In genomic region chr16:66695935-66696668, GRCh38 we compare ENCODE assay signal across 8 cellular contexts. TPM values are rescaled to one million over a fixed set of nuclear protein-coding genes. Genes with fewer than 3 reads are reported as not detected.
DNase-seq lines count a peak whose midpoint lies in the region; ATAC-seq, FAIRE-seq and TF ChIP-seq lines count a peak whose summit lies in the region.

No MANE protein-coding gene starts in this region.

- no peaks in the 10 kb centered on the region for H3K9me3 ChIP-seq in K562 (replicated peaks; ENCODE audit: control insufficient read depth, insufficient read depth, low read depth, low read length)
- H3K9me3 ChIP-seq in keratinocyte (ENCODE audit: control insufficient read depth, low read depth, low read length), result no peaks in the 10 kb centered on the region

- no peaks in the 10 kb centered on the region for H3K36me3 Mint-ChIP-seq in stimulated activated effector memory CD8-positive, alpha-beta T cell treated with anti-CD3 and anti-CD28 coated beads, Interleukin-12 subunit alpha, Interleukin-12 subunit beta, amount 100 ng/mL, for 72 hours

- in situ Hi-C loops in K562 (cut with MboI), result no loop called here

- H3K36me3 ChIP-seq in K562 (ENCODE audit: control insufficient read depth, insufficient read depth, low read length) (peaks cover 5% of the 10 kb centered on the region; the same call in 1 of the 3 replicates), keratinocyte (ENCODE audit: control insufficient read depth in 2 of 2, extremely low read depth in 1 of 2, insufficient read depth in 2 of 2, low read length in 2 of 2) (no peaks in the 10 kb centered on the region)

- no peak overlapping the region for H3K27ac Mint-ChIP-seq in stimulated activated effector memory CD8-positive, alpha-beta T cell treated with anti-CD3 and anti-CD28 coated beads, Interleukin-12 subunit alpha, Interleukin-12 subunit beta, amount 100 ng/mL, for 72 hours

- intact Hi-C loops in K562 (cut with micrococcal nuclease), result loop anchor here (5.0 kb wide), 1 partner anchor 79 kb away; no protein-coding TSS in a partner anchor

- H3K4me1 ChIP-seq in K562 (replicated peaks in 1 of 2; ENCODE audit: control insufficient read depth in 2 of 2, insufficient read depth in 2 of 2, low read length in 2 of 2), result peaks cover 19 to 25% of the 10 kb centered on the region in 2 experiments
- peaks cover 27% of the 10 kb centered on the region for H3K4me1 ChIP-seq in keratinocyte (ENCODE audit: control insufficient read depth, extremely low read depth, insufficient read depth, low read length)

- H3K9ac ChIP-seq in K562 (ENCODE audit: insufficient read depth in 1 of 2, low read depth in 2 of 2, low read length in 2 of 2) (peak overlapping the region; percentile 76 to 100), keratinocyte (ENCODE audit: control insufficient read depth, extremely low read depth, insufficient read depth, low read length) (peak overlapping the region; percentile 75)

- no peak for TF ChIP-seq EP300 in K562 (IDR thresholded peaks at IDR 0.05; ENCODE audit: low read length)

- DNase-seq in NCI-H2196 (lab: John Stamatoyannopoulos, UW; ENCODE audit: unreplicated experiment) (peak; percentile 2), NCI-H2196 treated with DMSO at 0.1 percent for 48 hours (lab: John Stamatoyannopoulos, UW; ENCODE audit: unreplicated experiment) (no peak), NCI-H510A (lab: John Stamatoyannopoulos, UW) (peak; percentile 37), K562 (ENCODE audit: extremely low read depth in 1 of 4, low spot score in 3 of 4) (peak; percentile 53 to 75 (median 65)), keratinocyte (ENCODE audit: low read depth, low spot score) (no peak), H54 (ENCODE audit: insufficient read length, low spot score) (no peak)
- DNase-seq in stimulated activated effector memory CD8-positive, alpha-beta T cell treated with anti-CD3 and anti-CD28 coated beads, Interleukin-12 subunit alpha, Interleukin-12 subunit beta, amount 100 ng/mL, for 72 hours (ENCODE audit: low spot score in 2 of 2), result peak; percentile 20 to 67

- H3K4me3 ChIP-seq in K562 (peak overlapping the region; percentile 83), keratinocyte (ENCODE audit: control insufficient read depth in 2 of 3, extremely low read depth in 1 of 3, insufficient read depth in 2 of 3, low read depth in 1 of 3, low read length in 3 of 3) (peak overlapping the region; percentile 50 to 84 (median 82))

- CTCF ChIA-PET in K562 (lab: Yijun Ruan, JAX; ENCODE audit: low intra/inter-chr PET ratio), result no interaction called here

- H2AFZ ChIP-seq in K562 (ENCODE audit: low read depth, low read length) (peak overlapping the region; percentile 89), keratinocyte (ENCODE audit: control insufficient read depth, low read length) (peak overlapping the region; percentile 68)

- no peak for FAIRE-seq in K562 (lab: Jason Lieb, UNC)
- FAIRE-seq in keratinocyte (lab: Jason Lieb, UNC), result no peak
- FAIRE-seq in H54 (lab: Jason Lieb, UNC), result no peak

- peak overlapping the region; percentile 76 for H3K27ac ChIP-seq in K562 (ENCODE audit: extremely low read depth, low read depth, low read length)
- H3K27ac ChIP-seq in keratinocyte (ENCODE audit: control insufficient read depth, insufficient read depth, low read length), result peak overlapping the region; percentile 68

- dilution Hi-C loops in keratinocyte (cut with MboI; ENCODE audit: extremely low pct_ligation_motif_present, low sequenced_read_pairs), result no loop called here

- H3K9me3 Mint-ChIP-seq in stimulated activated effector memory CD8-positive, alpha-beta T cell treated with anti-CD3 and anti-CD28 coated beads, Interleukin-12 subunit alpha, Interleukin-12 subunit beta, amount 100 ng/mL, for 72 hours, result no peaks in the 10 kb centered on the region

- no peak for TF ChIP-seq POLR2A in K562 (conservative IDR thresholded peaks at IDR 0.05)
- TF ChIP-seq POLR2A in H54 (IDR thresholded peaks at IDR 0.05; ENCODE audit: low read depth, low read length), result no peak

- H3K4me3 Mint-ChIP-seq in stimulated activated effector memory CD8-positive, alpha-beta T cell treated with anti-CD3 and anti-CD28 coated beads, Interleukin-12 subunit alpha, Interleukin-12 subunit beta, amount 100 ng/mL, for 72 hours, result peak overlapping the region; percentile 63

- peaks cover 29% of the 10 kb centered on the region for H3K79me2 ChIP-seq in K562 (ENCODE audit: control insufficient read depth, insufficient read depth, low read length)
- peaks cover 29% of the 10 kb centered on the region for H3K79me2 ChIP-seq in keratinocyte (ENCODE audit: control insufficient read depth, insufficient read depth, low read length)

- peak overlapping the region; percentile 87 for H3K4me2 ChIP-seq in K562 (ENCODE audit: insufficient read depth, low read length)
- H3K4me2 ChIP-seq in keratinocyte (ENCODE audit: control insufficient read depth, extremely low read depth, insufficient read depth, low read depth, low read length), result peak overlapping the region; percentile 97

- TF ChIP-seq CTCF in K562 (IDR thresholded peaks at IDR 0.05 in 2 of 3, conservative IDR thresholded peaks at IDR 0.05 in 1 of 3; ENCODE audit: insufficient read depth in 2 of 3, low read depth in 1 of 3, low read length in 3 of 3), result peak in 1 of 3 experiments; percentile 26; a peak in 1 of 6 replicates
- TF ChIP-seq CTCF in keratinocyte (optimal IDR thresholded peaks at IDR 0.05 in 1 of 3, IDR thresholded peaks at IDR 0.05 in 1 of 3, conservative IDR thresholded peaks at IDR 0.05 in 1 of 3; ENCODE audit: extremely low read depth in 1 of 3, insufficient read depth in 2 of 3, low read length in 3 of 3), result peak in 1 of 3 experiments; percentile 8

- POLR2A ChIA-PET in K562 (lab: Yijun Ruan, JAX), result interaction anchor here (0.6 to 1.6 kb wide), 10 partner anchors 10 to 133 kb away, joined by 3 to 5 read pairs (median 3); no protein-coding TSS in a partner anchor

- peak; percentile 46 for ATAC-seq in HG02798 (IDR thresholded peaks at IDR 0.05; ENCODE audit: poor library complexity, unreplicated experiment)
- ATAC-seq in K562, result peak; percentile 62
- peak; percentile 72 for ATAC-seq in stimulated activated effector memory CD8-positive, alpha-beta T cell treated with anti-CD3 and anti-CD28 coated beads, Interleukin-12 subunit alpha, Interleukin-12 subunit beta, amount 100 ng/mL, for 72 hours

- 5% methylated on average over 59 of the region's 91 CpGs for WGBS in K562 (ENCODE audit: insufficient coverage, low coverage, missing lambda C conversion rate)

- no peaks in the 10 kb centered on the region for H3K9me1 ChIP-seq in K562 (ENCODE audit: control insufficient read depth, insufficient read depth, low read length)
- H3K9me1 ChIP-seq in keratinocyte (ENCODE audit: control insufficient read depth, extremely low read depth, insufficient read depth, low read length), result peaks cover 2% of the 10 kb centered on the region

- H3K27me3 ChIP-seq in K562 (ENCODE audit: control insufficient read depth in 2 of 2, insufficient read depth in 2 of 2, low read length in 2 of 2), result no peaks in the 10 kb centered on the region
- H3K27me3 ChIP-seq in keratinocyte (ENCODE audit: control insufficient read depth, extremely low read depth, insufficient read depth, low read length), result no peaks in the 10 kb centered on the region

- no peak for TF ChIP-seq RAD21 in K562 (CRISPR knock-in tag; conservative IDR thresholded peaks at IDR 0.05 in 1 of 2, IDR thresholded peaks at IDR 0.05 in 1 of 2)

- BruUV-seq in K562 (replicated peaks; lab: Mats Ljungman, UMichigan), result no TSS peak

- no peaks in the 10 kb centered on the region for H3K4me1 Mint-ChIP-seq in stimulated activated effector memory CD8-positive, alpha-beta T cell treated with anti-CD3 and anti-CD28 coated beads, Interleukin-12 subunit alpha, Interleukin-12 subunit beta, amount 100 ng/mL, for 72 hours

- H4K20me1 ChIP-seq in K562 (replicated peaks; ENCODE audit: control insufficient read depth, insufficient read depth, low read length), result peaks cover 6% of the 10 kb centered on the region; the same call in 1 of the 2 replicates
- H4K20me1 ChIP-seq in keratinocyte (ENCODE audit: control insufficient read depth, extremely low read depth, insufficient read depth, low read length), result no peaks in the 10 kb centered on the region

RNA-seq across cellular contexts. Expression of gene CMTM4, which starts 0.4 kb away (rescaled TPM):
- total RNA-seq in K562 (2011; cell fraction: chromatin; rRNA removed; ENCODE audit: low replicate concordance), result 32.4 and 38.7 TPM in 2 replicates
- 32.0 and 33.0 TPM in 2 replicates for total RNA-seq in K562 (2011; cell fraction: nucleolus; rRNA removed)
- 38.0 and 47.5 TPM in 2 replicates for total RNA-seq in K562 (2011; cell fraction: nucleoplasm; rRNA removed)
- 11.6 and 13.3 TPM in 2 replicates for total RNA-seq in K562 (2014; rRNA removed)
- total RNA-seq in K562 (2014; rRNA removed; fragmentation: Illumina TruSeq; extraction: Trizol), result 14.9 and 15.2 TPM in 2 replicates
- total RNA-seq in K562 (2015; rRNA removed; fragmentation: Illumina TruSeq; extraction: Trizol), result 11.1 and 12.3 TPM in 2 replicates
- total RNA-seq in K562 (2021), result 19.5 and 19.9 TPM in 2 replicates
- polyA plus RNA-seq in K562 (2011; rRNA removed), result 21.3 and 24.0 TPM in 2 replicates
- 19.3 and 28.8 TPM in 2 replicates for polyA plus RNA-seq in K562 (2011; cell fraction: cytosol; rRNA removed)
- polyA plus RNA-seq in K562 (2011; cell fraction: nucleus; rRNA removed), result 57.4 and 63.9 TPM in 2 replicates
- polyA plus RNA-seq in K562 (2012), result 9.5 and 12.6 TPM in 2 replicates
- 12.5 and 12.9 TPM in 2 replicates for polyA plus RNA-seq in K562 (2014; fragmentation: Illumina TruSeq; extraction: Trizol)
- polyA plus RNA-seq in K562 (2014; fragmentation: Nextera tagmentation; extraction: Ambion mirVana), result 1 to 10 TPM; 2.0 to 2.3 TPM
- 13.5 and 16.2 TPM in 2 replicates for polyA plus RNA-seq in K562 (2014; rRNA removed)
- polyA minus RNA-seq in K562 (2011; rRNA and poly(A)+ RNA removed), result 22.2 and 25.2 TPM in 2 replicates
- 17.4 and 18.7 TPM in 2 replicates for polyA minus RNA-seq in K562 (2011; cell fraction: cytosol; rRNA and poly(A)+ RNA removed)
- 13.3 and 20.4 TPM in 2 replicates for polyA minus RNA-seq in K562 (2011; cell fraction: nucleus; rRNA and poly(A)+ RNA removed)
- polyA plus RNA-seq in keratinocyte, result 18.0 to 25.1 TPM (median 23.1 TPM) in 3 replicates
- polyA plus RNA-seq in keratinocyte (2011; ENCODE audit: low read depth), result 4.4 TPM
- polyA plus RNA-seq in keratinocyte (2011; cell fraction: cytosol; rRNA removed), result 18.2 and 22.7 TPM in 2 replicates
- 43.4 and 45.6 TPM in 2 replicates for polyA plus RNA-seq in keratinocyte (2011; cell fraction: nucleus; rRNA removed)
- 14.5 and 15.8 TPM in 2 replicates for polyA plus RNA-seq in keratinocyte (2012; ENCODE audit: low replicate concordance)
- polyA minus RNA-seq in keratinocyte, result 30.8 to 60.5 TPM (median 46.1 TPM) in 3 replicates
- 37.2 TPM for polyA minus RNA-seq in keratinocyte (2011; cell fraction: cytosol; rRNA and poly(A)+ RNA removed)
- 41.9 and 58.3 TPM in 2 replicates for polyA minus RNA-seq in keratinocyte (2011; cell fraction: nucleus; rRNA and poly(A)+ RNA removed)

RNA-seq across cellular contexts. Expression of gene DYNC1LI2, which starts 55.3 kb away (rescaled TPM):
- 247 and 297 TPM in 2 replicates for total RNA-seq in K562 (2011; cell fraction: chromatin; rRNA removed; ENCODE audit: low replicate concordance)
- 102 and 117 TPM in 2 replicates for total RNA-seq in K562 (2011; cell fraction: nucleolus; rRNA removed)
- 156 and 208 TPM in 2 replicates for total RNA-seq in K562 (2011; cell fraction: nucleoplasm; rRNA removed)
- total RNA-seq in K562 (2014; rRNA removed) (33.3 and 53.3 TPM in 2 replicates), K562 (2014; rRNA removed; fragmentation: Illumina TruSeq; extraction: Trizol) (35.1 and 40.0 TPM in 2 replicates), K562 (2015; rRNA removed; fragmentation: Illumina TruSeq; extraction: Trizol) (38.2 and 39.7 TPM in 2 replicates), K562 (2021) (40.8 and 48.9 TPM in 2 replicates)
- polyA plus RNA-seq in K562 (2011; rRNA removed) (40.2 and 44.5 TPM in 2 replicates), K562 (2014; fragmentation: Illumina TruSeq; extraction: Trizol) (31.7 and 39.4 TPM in 2 replicates), K562 (2014; fragmentation: Nextera tagmentation; extraction: Ambion mirVana) (1 to 10 TPM; 5.1 to 7.0 TPM), K562 (2014; rRNA removed) (47.6 and 47.8 TPM in 2 replicates), keratinocyte (53.0 to 66.0 TPM (median 55.5 TPM) in 3 replicates)
- polyA plus RNA-seq in K562 (2011; cell fraction: cytosol; rRNA removed), result 16.7 and 24.3 TPM in 2 replicates
- polyA plus RNA-seq in K562 (2011; cell fraction: nucleus; rRNA removed), result 140 and 177 TPM in 2 replicates
- polyA plus RNA-seq in K562 (2012), result 25.0 and 29.6 TPM in 2 replicates
- 35.7 and 40.6 TPM in 2 replicates for polyA minus RNA-seq in K562 (2011; rRNA and poly(A)+ RNA removed)
- polyA minus RNA-seq in K562 (2011; cell fraction: cytosol; rRNA and poly(A)+ RNA removed), result 22.7 and 23.1 TPM in 2 replicates
- 47.3 and 62.5 TPM in 2 replicates for polyA minus RNA-seq in K562 (2011; cell fraction: nucleus; rRNA and poly(A)+ RNA removed)
- polyA plus RNA-seq in keratinocyte (2011; ENCODE audit: low read depth), result 71.3 TPM
- 35.4 and 41.7 TPM in 2 replicates for polyA plus RNA-seq in keratinocyte (2011; cell fraction: cytosol; rRNA removed)
- 174 and 181 TPM in 2 replicates for polyA plus RNA-seq in keratinocyte (2011; cell fraction: nucleus; rRNA removed)
- polyA plus RNA-seq in keratinocyte (2012; ENCODE audit: low replicate concordance), result 42.9 and 54.0 TPM in 2 replicates
- polyA minus RNA-seq in keratinocyte, result 48.4 to 57.2 TPM (median 49.2 TPM) in 3 replicates
- 29.9 TPM for polyA minus RNA-seq in keratinocyte (2011; cell fraction: cytosol; rRNA and poly(A)+ RNA removed)
- polyA minus RNA-seq in keratinocyte (2011; cell fraction: nucleus; rRNA and poly(A)+ RNA removed), result 41.9 and 92.7 TPM in 2 replicates

Comparison
In these comparisons a context has a peak if more than half of its experiments do, and no peak if none do; other contexts are left out.
1. DNase-seq: peak in NCI-H2196 (single experiment), NCI-H510A (single experiment), K562 (4 of 4) and stimulated activated effector memory CD8-positive, alpha-beta T cell treated with anti-CD3 and anti-CD28 coated beads, Interleukin-12 subunit alpha, Interleukin-12 subunit beta, amount 100 ng/mL, for 72 hours (2 of 2); none in NCI-H2196 treated with DMSO at 0.1 percent for 48 hours (single experiment), keratinocyte (single experiment) and H54 (single experiment).
2. Peak in every context shown above with its lines, with median percentiles within 50 percentile points of each other: ATAC-seq.